ENCODE assay signal across 10 cellular contexts in the genomic region with DNA sequence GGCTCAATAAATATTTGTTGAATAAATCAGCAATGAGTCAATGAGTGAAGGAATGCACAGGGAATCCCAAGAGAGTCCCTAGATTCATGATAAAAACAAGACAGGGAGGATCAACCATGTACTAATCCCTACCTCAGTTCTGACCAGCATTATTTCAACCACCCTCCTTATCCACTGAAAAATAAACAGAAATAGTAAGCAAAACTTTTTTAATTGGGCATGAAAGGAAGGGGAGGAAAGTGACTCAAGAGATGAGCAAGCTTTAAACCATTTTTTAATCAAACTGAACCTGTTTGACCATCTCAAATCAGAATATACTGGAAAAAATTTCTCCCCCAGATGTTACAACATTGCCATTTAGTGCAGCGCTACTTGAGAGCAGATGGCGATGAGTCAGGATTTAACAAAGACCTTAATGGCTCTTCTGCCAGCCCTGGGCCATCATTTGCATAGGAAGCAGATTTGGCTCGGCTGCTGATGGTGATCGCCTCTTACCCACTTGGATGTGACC.
DNase-seq lines count a peak whose midpoint lies in the region; ATAC-seq and TF ChIP-seq lines count a peak whose summit lies in the region.
"Had no signal": no experiment of that assay in that cellular context is flagged by ENCODE, and none has a peak within 500 bp of the region (broad histone marks: within the 10 kb centered on the region; RNA-seq: fewer than 3 reads in every experiment).

No MANE protein-coding gene starts in this region.

- peaks cover 13% of the 10 kb centered on the region for H3K4me1 Mint-ChIP-seq in activated T-cell treated with anti-CD3 and anti-CD28 coated beads, Interleukin-2, amount 50 U/mL, for 4 hours (ENCODE audit: low read depth)

- H3K36me3 Mint-ChIP-seq in activated T-cell treated with anti-CD3 and anti-CD28 coated beads, Interleukin-2, amount 50 U/mL, for 4 hours (ENCODE audit: insufficient read depth): no peaks in the 10 kb centered on the region

- H3K4me3 ChIP-seq in fibroblast of the aortic adventitia (ENCODE audit: low read depth, low read length): no peak overlapping the region
- H3K4me3 ChIP-seq: cardiac muscle cell had no signal

- ATAC-seq in activated T-cell treated with anti-CD3 and anti-CD28 coated beads, Interleukin-2, amount 50 U/mL, for 4 hours: no peak
- ATAC-seq in GM21360 (IDR thresholded peaks at IDR 0.05; ENCODE audit: unreplicated experiment): no peak

- no peaks in the 10 kb centered on the region for H3K9me3 Mint-ChIP-seq in activated T-cell treated with anti-CD3 and anti-CD28 coated beads, Interleukin-2, amount 50 U/mL, for 4 hours

- H3K27me3 Mint-ChIP-seq in activated T-cell treated with anti-CD3 and anti-CD28 coated beads, Interleukin-2, amount 50 U/mL, for 4 hours (ENCODE audit: low read depth): no peaks in the 10 kb centered on the region

- H3K4me3 Mint-ChIP-seq in activated T-cell treated with anti-CD3 and anti-CD28 coated beads, Interleukin-2, amount 50 U/mL, for 4 hours: no peak overlapping the region

- DNase-seq in NCI-H2227 (lab: John Stamatoyannopoulos, UW; ENCODE audit: unreplicated experiment) (peak; percentile 3), NCI-H2227 treated with DMSO at 0.1 percent for 48 hours (lab: John Stamatoyannopoulos, UW) (no peak), NCI-H82 (lab: John Stamatoyannopoulos, UW) (peak; percentile 92), fibroblast of the aortic adventitia (ENCODE audit: low read depth) (peak; percentile 46)
- no peak for DNase-seq in activated T-cell treated with anti-CD3 and anti-CD28 coated beads, Interleukin-2, amount 50 U/mL, for 4 hours
- DNase-seq in activated naive CD4-positive, alpha-beta T cell treated with Interleukin-2 at 50 U/mL for 16 hours: no peak
- DNase-seq in effector CD4-positive, alpha-beta T cell: no peak
- DNase-seq: ACHN had no signal

- no peak for TF ChIP-seq CTCF in fibroblast of the aortic adventitia (IDR thresholded peaks at IDR 0.05; ENCODE audit: insufficient read depth, low read length)

Comparison
In these comparisons a context has a peak if more than half of its experiments do, and no peak if none do; other contexts are left out.
1. DNase-seq: peak in NCI-H2227 (single experiment), NCI-H82 (single experiment) and fibroblast of the aortic adventitia (single experiment); none in NCI-H2227 treated with DMSO at 0.1 percent for 48 hours (single experiment), activated T-cell treated with anti-CD3 and anti-CD28 coated beads, Interleukin-2, amount 50 U/mL, for 4 hours (single experiment), activated naive CD4-positive, alpha-beta T cell treated with Interleukin-2 at 50 U/mL for 16 hours (single experiment) and effector CD4-positive, alpha-beta T cell (single experiment).